In the genomic region with DNA sequence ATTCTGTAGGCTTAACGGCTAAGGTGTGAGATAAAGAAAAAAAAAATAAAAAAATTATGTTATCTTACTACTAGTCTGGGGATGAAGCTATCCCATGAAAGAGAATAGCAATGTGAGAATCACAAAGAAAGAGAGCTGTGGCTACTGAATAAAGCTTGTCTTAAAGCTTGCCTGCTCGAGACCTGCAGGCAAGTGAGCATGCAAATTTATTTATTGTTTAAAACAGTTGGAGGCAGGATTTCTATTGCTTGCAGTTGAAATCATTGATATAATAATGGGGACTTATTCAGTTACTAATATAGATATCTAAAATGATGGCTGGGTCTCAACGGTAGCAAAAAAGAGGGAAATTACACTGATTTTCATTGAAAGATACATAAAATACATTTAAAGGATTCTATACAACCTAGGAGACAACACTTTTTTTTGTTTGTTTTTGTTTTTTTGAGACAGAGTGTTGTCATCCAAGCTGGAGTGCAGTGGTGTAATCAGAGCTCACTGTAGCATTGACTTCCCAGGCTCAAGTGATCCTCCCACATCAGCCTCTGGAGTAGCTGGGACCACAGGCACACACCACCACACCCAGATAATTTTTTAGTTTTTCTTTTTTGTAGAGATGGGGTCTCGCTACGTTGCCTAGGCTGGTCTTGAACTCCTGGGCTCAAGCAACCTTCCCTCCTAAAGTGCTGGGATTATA, we compare ENCODE assay signal across 25 cellular contexts.
"Had no signal": no experiment of that assay in that cellular context is flagged by ENCODE, and none has a peak within 500 bp of the region (broad histone marks: within the 10 kb centered on the region; RNA-seq: fewer than 3 reads in every experiment).

No MANE protein-coding gene starts in this region.

- H3K27me3 ChIP-seq: MG63, SJSA1 had no signal

- H3K4me3 Mint-ChIP-seq: T-cell; T-helper 1 cell treated with Interleukin-12 subunit alpha and Interleukin-12 subunit beta and Interleukin-4 antibody, amounts not matched to agents 30 μg/mL and 1 μg/mL, for 36 hours had no signal

- FAIRE-seq: HepG2, RCC 7860 had no signal

- H3K4me3 ChIP-seq: MG63, SJSA1, SK-N-MC had no signal

- DNase-seq: IMR-90, Karpas-422, KG1, MG63, NCI-H1092, NCI-H1105 treated with DMSO at 0.1 percent for 48 hours, NCI-H1417 treated with DMSO at 0.1 percent for 48 hours, NCI-H146, NCI-H1694 treated with DMSO at 0.1 percent for 48 hours, NCI-H1930, NCI-H2081, NCI-H2227 treated with DMSO at 0.1 percent for 48 hours, NCI-H524, NCI-H526 treated with DMSO at 0.1 percent for 48 hours, NCI-H748 treated with DMSO at 0.1 percent for 48 hours, Right ventricle myocardium superior, RPMI8226, SIG-M5, SW 1271, T-cell had no signal

- H3K4me1 ChIP-seq: SJSA1 had no signal

- H3K27ac ChIP-seq: SJSA1, SK-N-MC had no signal

- H3K36me3 Mint-ChIP-seq: T-cell had no signal

- H3K4me1 Mint-ChIP-seq: T-cell had no signal

- H3K27me3 Mint-ChIP-seq: T-cell had no signal

- ATAC-seq: HepG2, T-cell had no signal

- H3K9me3 ChIP-seq: MG63, SJSA1 had no signal

- H3K9me3 Mint-ChIP-seq: T-helper 1 cell treated with Interleukin-12 subunit alpha and Interleukin-12 subunit beta and Interleukin-4 antibody, amounts not matched to agents 30 μg/mL and 1 μg/mL, for 36 hours had no signal

- H3K36me3 ChIP-seq: MG63, SJSA1 had no signal

- H3K27ac Mint-ChIP-seq: T-cell; T-helper 1 cell treated with Interleukin-12 subunit alpha and Interleukin-12 subunit beta and Interleukin-4 antibody, amounts not matched to agents 30 μg/mL and 1 μg/mL, for 36 hours had no signal
